8 cellular contexts compared by ENCODE assay signal in the genomic region with DNA sequence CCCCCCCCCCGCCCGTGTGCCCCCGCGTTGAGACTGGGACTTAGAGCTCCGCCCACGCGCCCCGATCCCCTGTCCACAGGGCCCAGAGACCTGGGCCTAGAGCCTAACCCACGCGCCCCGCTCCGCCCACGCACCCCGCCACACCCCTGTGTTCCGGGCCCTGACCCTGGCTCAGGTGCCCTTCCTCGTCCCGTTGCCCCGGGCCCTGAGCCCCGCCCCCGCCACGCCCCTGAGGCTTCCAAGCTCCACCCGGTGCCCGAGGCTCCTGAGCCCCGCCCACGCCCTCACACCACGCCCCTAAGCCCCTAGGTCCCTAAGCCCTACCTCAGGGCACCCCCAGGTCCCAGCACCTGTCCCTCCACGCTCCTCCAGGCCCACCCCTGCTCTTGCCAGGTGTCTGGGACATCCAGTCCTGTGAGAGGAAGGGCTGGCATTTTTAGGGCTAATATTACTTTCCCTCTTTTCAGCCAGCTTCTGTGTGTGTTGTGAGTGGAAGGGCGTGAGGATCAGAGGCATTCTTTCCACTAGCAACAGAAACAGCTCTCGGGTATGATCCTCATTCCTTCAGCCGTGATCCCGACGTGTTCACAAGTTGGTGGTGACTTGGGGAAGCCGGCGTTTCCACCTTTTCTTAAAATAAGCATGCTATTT. TPM values are rescaled to one million over a fixed set of nuclear protein-coding genes. Genes with fewer than 3 reads are reported as not detected.
DNase-seq lines count a peak whose midpoint lies in the region; ATAC-seq and TF ChIP-seq lines count a peak whose summit lies in the region.

No MANE protein-coding gene starts in this region.

- WGBS in upper lobe of left lung, 2 donors, result 10 to 16% methylated on average over 10 to 20 of the region's 34 CpGs

- DNase-seq in BJ (ENCODE audit: low read depth), result no peak
- peak; percentile 53 for DNase-seq in RKO (ENCODE audit: low spot score)
- DNase-seq in activated T-helper 9 cell treated with anti-CD3 and anti-CD28 coated beads, Interleukin-2, amount 50 U/mL, for 16 hours (ENCODE audit: low read depth), result peak; percentile 82
- DNase-seq in globus pallidus (ENCODE audit: low spot score), result peak; percentile 25
- peak; percentile 96 to 99 for DNase-seq in upper lobe of left lung

- H2AFZ ChIP-seq in parathyroid adenoma, result peak overlapping the region; percentile 65

- TF ChIP-seq EP300 in upper lobe of left lung (IDR thresholded peaks at IDR 0.05), result peak in 1 of 4 donors; percentile 17

- peaks cover 6% of the 10 kb centered on the region for H3K4me1 ChIP-seq in parathyroid adenoma
- peaks cover 22 to 35% (median 29%) of the 10 kb centered on the region in 4 donors for H3K4me1 ChIP-seq in upper lobe of left lung

- H3K4me2 ChIP-seq in parathyroid adenoma (ENCODE audit: low read length), result peak overlapping the region; percentile 75

- no peak for TF ChIP-seq POLR2A in upper lobe of left lung (IDR thresholded peaks at IDR 0.05)

- POLR2A ChIA-PET in BJ (lab: Charles Lee), result interaction anchor here (0.6 to 0.7 kb wide), 4 partner anchors 16 to 119 kb away, joined by 3 to 7 read pairs (median 3); no protein-coding TSS in a partner anchor

- H3K27me3 ChIP-seq in BJ (ENCODE audit: control insufficient read depth, insufficient read depth, low read length), result no peaks in the 10 kb centered on the region
- no peaks in the 10 kb centered on the region for H3K27me3 ChIP-seq in parathyroid adenoma (ENCODE audit: control insufficient read depth, insufficient read depth, low read length)
- no peaks in the 10 kb centered on the region for H3K27me3 ChIP-seq in upper lobe of left lung

- CTCF ChIA-PET in BJ (lab: Yijun Ruan, JAX), result interaction anchor here (0.8 to 5.5 kb wide), 5 partner anchors 13 to 105 kb away, joined by 3 to 36 read pairs (median 8); a partner anchor contains a TSS

- no peak for TF ChIP-seq CTCF in BJ (IDR thresholded peaks at IDR 0.05; ENCODE audit: insufficient read depth, low read depth, low read length)
- no peak for TF ChIP-seq CTCF in parathyroid adenoma (IDR thresholded peaks at IDR 0.05)
- TF ChIP-seq CTCF in upper lobe of left lung (IDR thresholded peaks at IDR 0.05), result no peak

- ATAC-seq in GM19328 (IDR thresholded peaks at IDR 0.05; ENCODE audit: unreplicated experiment), result peak; percentile 46
- ATAC-seq in HG03457 (IDR thresholded peaks at IDR 0.05; ENCODE audit: unreplicated experiment), result peak; percentile 50
- ATAC-seq in upper lobe of left lung (ENCODE audit: low FRiP score in 2 of 2), result peak; percentile 82 to 89

- peak overlapping the region; percentile 82 for H3K27ac ChIP-seq in parathyroid adenoma
- H3K27ac ChIP-seq in upper lobe of left lung, result peak overlapping the region; percentile 87 to 92 (median 89)

- peak overlapping the region; percentile 46 for H3K4me3 ChIP-seq in BJ (ENCODE audit: low read depth, low read length)
- peak overlapping the region; percentile 43 for H3K4me3 ChIP-seq in parathyroid adenoma (ENCODE audit: low read depth, low read length)
- peak overlapping the region; percentile 1 to 78 (median 74) for H3K4me3 ChIP-seq in upper lobe of left lung

- H3K9ac ChIP-seq in parathyroid adenoma, result no peak overlapping the region

- no peaks in the 10 kb centered on the region for H3K9me3 ChIP-seq in parathyroid adenoma (ENCODE audit: control insufficient read depth, low read length)
- H3K9me3 ChIP-seq in upper lobe of left lung, result no peaks in the 10 kb centered on the region

- peaks cover 3% of the 10 kb centered on the region for H3K79me2 ChIP-seq in parathyroid adenoma

- H3K36me3 ChIP-seq in BJ (ENCODE audit: control insufficient read depth, insufficient read depth, low read length) (no peaks in the 10 kb centered on the region), parathyroid adenoma (ENCODE audit: control insufficient read depth, insufficient read depth, low read length) (no peaks in the 10 kb centered on the region), upper lobe of left lung (no peaks in the 10 kb centered on the region)

RNA-seq across cellular contexts. Expression of a gene that starts 0.6 kb away (rescaled TPM):
- polyA plus RNA-seq in BJ (2011; rRNA removed), result 1.9 and 2.5 TPM in 2 replicates
- polyA minus RNA-seq in BJ (2011; rRNA and poly(A)+ RNA removed), result 3.1 and 3.3 TPM in 2 replicates
- 10 to 100 TPM; 12.0 to 26.5 (median 16.7) TPM for total RNA-seq in upper lobe of left lung
